In the genomic region with DNA sequence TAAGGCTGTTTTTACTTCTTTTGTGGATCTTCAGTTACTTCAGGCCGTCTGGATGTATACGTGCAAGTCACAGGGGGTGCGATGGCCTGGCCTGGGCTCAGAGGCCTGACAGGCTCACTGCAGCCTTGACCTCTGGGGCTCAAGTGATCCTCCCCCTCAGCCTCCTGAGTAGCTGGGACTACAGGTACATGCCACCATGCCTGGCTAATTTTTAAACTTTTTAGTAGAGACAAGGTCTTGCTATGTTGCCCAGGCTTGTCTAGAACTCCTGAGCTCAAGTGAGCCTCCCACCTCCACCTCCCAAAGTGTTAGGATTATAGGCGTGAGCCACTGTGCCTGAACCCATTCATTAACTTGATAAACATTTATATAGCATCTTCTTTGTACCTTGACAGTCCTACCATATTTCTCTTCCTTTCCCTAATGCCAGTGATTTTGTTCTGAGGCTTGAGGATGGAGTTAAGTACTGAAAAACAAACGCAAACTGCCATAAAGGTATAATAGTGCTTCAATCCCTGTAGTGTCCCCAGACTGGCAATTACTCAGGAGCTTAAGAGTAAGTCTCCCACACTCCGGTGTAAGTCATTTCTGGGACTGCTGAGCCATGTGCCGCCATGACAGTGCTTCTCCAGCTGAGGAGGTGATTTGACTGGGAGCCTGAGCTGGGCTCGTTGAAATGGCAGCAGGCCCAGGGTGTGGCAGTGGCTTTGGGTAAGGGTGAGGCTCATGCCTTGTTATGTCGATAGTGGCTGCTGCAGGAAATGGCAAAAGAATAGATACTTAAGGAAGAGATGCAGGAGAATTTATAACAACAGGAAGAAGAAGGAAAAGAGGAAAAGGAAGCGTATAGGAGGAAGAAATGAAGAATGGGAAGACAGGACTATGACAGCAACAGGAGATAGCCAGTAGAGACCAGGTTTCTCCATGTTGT, we compare ENCODE assay signal across 1 cellular context.
A peak's percentile ranks its signal among the peaks of the same experiment; 100 is the strongest.
TF ChIP-seq lines count a peak whose summit lies in the region.

No MANE protein-coding gene starts in this region.

TF ChIP-seq in HepG2, 621 proteins besides CTCF, POLR2A, EP300 and RAD21 (continued from another document and continues in another):
- TF ChIP-seq, protein P1, sequence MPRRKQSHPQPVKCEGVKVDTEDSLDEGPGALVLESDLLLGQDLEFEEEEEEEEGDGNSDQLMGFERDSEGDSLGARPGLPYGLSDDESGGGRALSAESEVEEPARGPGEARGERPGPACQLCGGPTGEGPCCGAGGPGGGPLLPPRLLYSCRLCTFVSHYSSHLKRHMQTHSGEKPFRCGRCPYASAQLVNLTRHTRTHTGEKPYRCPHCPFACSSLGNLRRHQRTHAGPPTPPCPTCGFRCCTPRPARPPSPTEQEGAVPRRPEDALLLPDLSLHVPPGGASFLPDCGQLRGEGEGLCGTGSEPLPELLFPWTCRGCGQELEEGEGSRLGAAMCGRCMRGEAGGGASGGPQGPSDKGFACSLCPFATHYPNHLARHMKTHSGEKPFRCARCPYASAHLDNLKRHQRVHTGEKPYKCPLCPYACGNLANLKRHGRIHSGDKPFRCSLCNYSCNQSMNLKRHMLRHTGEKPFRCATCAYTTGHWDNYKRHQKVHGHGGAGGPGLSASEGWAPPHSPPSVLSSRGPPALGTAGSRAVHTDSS (CRISPR knock-in tag; conservative IDR thresholded peaks at IDR 0.05), result no peak
- TF ChIP-seq ZNF451 (CRISPR knock-in tag; IDR thresholded peaks at IDR 0.05), result 0 out of 2 replicates have a peak, but pooled peaks have one; percentile 36
- no peak for TF ChIP-seq SMARCE1 (IDR thresholded peaks at IDR 0.05; ENCODE audit: borderline replicate concordance)
- TF ChIP-seq NCOA1 (CRISPR knock-in tag; IDR thresholded peaks at IDR 0.05), result no peak
- no peak for TF ChIP-seq ETV6 (CRISPR knock-in tag; conservative IDR thresholded peaks at IDR 0.05)
- TF ChIP-seq ZNF33B (CRISPR knock-in tag; IDR thresholded peaks at IDR 0.05), result no peak
- 0 out of 2 replicates have a peak, but pooled peaks have one; percentile 18 for TF ChIP-seq BORCS8-MEF2B (CRISPR knock-in tag; IDR thresholded peaks at IDR 0.05)
- TF ChIP-seq TBP (CRISPR knock-in tag; IDR thresholded peaks at IDR 0.05), result no peak
- TF ChIP-seq ZNF484 (CRISPR knock-in tag; IDR thresholded peaks at IDR 0.05; ENCODE audit: borderline replicate concordance, low read depth), result no peak
- TF ChIP-seq HDAC1 (CRISPR knock-in tag; IDR thresholded peaks at IDR 0.05), result peak; percentile 54; the same call in 1 of the 2 replicates
- TF ChIP-seq RBM39 (IDR thresholded peaks at IDR 0.05; ENCODE audit: low read depth, low read length, poor library complexity, severe bottlenecking), result no peak
- no peak for TF ChIP-seq CEBPG (CRISPR knock-in tag; IDR thresholded peaks at IDR 0.05)
- TF ChIP-seq ZNF737 (CRISPR knock-in tag; IDR thresholded peaks at IDR 0.05; ENCODE audit: borderline replicate concordance), result no peak
- no peak for TF ChIP-seq KLF15 (CRISPR knock-in tag; IDR thresholded peaks at IDR 0.05; ENCODE audit: borderline replicate concordance)
- TF ChIP-seq, protein P2, sequence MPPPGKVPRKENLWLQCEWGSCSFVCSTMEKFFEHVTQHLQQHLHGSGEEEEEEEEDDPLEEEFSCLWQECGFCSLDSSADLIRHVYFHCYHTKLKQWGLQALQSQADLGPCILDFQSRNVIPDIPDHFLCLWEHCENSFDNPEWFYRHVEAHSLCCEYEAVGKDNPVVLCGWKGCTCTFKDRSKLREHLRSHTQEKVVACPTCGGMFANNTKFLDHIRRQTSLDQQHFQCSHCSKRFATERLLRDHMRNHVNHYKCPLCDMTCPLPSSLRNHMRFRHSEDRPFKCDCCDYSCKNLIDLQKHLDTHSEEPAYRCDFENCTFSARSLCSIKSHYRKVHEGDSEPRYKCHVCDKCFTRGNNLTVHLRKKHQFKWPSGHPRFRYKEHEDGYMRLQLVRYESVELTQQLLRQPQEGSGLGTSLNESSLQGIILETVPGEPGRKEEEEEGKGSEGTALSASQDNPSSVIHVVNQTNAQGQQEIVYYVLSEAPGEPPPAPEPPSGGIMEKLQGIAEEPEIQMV (CRISPR knock-in tag; IDR thresholded peaks at IDR 0.05; ENCODE audit: low read depth), result no peak
- no peak for TF ChIP-seq NFYC (CRISPR knock-in tag; IDR thresholded peaks at IDR 0.05)
- TF ChIP-seq BHLHE40 (IDR thresholded peaks at IDR 0.05; ENCODE audit: low read length), result no peak
- no peak for TF ChIP-seq SNAI1 (CRISPR knock-in tag; IDR thresholded peaks at IDR 0.05; ENCODE audit: borderline replicate concordance)
- TF ChIP-seq, protein P3, sequence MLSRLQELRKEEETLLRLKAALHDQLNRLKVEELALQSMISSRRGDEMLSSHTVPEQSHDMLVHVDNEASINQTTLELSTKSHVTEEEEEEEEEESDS (CRISPR knock-in tag; IDR thresholded peaks at IDR 0.05; ENCODE audit: borderline replicate concordance), result no peak
- TF ChIP-seq ZNF230 (CRISPR knock-in tag; IDR thresholded peaks at IDR 0.05), result no peak
- no peak for TF ChIP-seq ZNF329 (CRISPR knock-in tag; IDR thresholded peaks at IDR 0.05; ENCODE audit: low read depth)
- TF ChIP-seq XBP1 (CRISPR knock-in tag; IDR thresholded peaks at IDR 0.05), result no peak
- TF ChIP-seq THYN1 (CRISPR knock-in tag; IDR thresholded peaks at IDR 0.05; ENCODE audit: borderline replicate concordance, low read depth), result no peak
- no peak for TF ChIP-seq ZSCAN31 (CRISPR knock-in tag; IDR thresholded peaks at IDR 0.05; ENCODE audit: low read depth)
- peak; percentile 58 for TF ChIP-seq PPARG (CRISPR knock-in tag; conservative IDR thresholded peaks at IDR 0.05)
- TF ChIP-seq CHCHD3 (CRISPR knock-in tag; IDR thresholded peaks at IDR 0.05), result no peak
- TF ChIP-seq, protein P4, sequence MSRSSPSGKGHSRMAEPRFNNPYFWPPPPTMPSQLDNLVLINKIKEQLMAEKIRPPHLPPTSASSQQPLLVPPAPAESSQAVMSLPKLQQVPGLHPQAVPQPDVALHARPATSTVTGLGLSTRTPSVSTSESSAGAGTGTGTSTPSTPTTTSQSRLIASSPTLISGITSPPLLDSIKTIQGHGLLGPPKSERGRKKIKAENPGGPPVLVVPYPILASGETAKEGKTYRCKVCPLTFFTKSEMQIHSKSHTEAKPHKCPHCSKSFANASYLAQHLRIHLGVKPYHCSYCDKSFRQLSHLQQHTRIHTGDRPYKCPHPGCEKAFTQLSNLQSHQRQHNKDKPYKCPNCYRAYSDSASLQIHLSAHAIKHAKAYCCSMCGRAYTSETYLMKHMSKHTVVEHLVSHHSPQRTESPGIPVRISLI (CRISPR knock-in tag; IDR thresholded peaks at IDR 0.05; ENCODE audit: borderline replicate concordance), result no peak
- no peak for TF ChIP-seq SP1 (IDR thresholded peaks at IDR 0.05)
- no peak; the same call in 1 of the 2 replicates for TF ChIP-seq SP1 (CRISPR knock-in tag; IDR thresholded peaks at IDR 0.05)
- no peak for TF ChIP-seq ZNF34 (CRISPR knock-in tag; IDR thresholded peaks at IDR 0.05; ENCODE audit: borderline replicate concordance)
- TF ChIP-seq, protein P5, sequence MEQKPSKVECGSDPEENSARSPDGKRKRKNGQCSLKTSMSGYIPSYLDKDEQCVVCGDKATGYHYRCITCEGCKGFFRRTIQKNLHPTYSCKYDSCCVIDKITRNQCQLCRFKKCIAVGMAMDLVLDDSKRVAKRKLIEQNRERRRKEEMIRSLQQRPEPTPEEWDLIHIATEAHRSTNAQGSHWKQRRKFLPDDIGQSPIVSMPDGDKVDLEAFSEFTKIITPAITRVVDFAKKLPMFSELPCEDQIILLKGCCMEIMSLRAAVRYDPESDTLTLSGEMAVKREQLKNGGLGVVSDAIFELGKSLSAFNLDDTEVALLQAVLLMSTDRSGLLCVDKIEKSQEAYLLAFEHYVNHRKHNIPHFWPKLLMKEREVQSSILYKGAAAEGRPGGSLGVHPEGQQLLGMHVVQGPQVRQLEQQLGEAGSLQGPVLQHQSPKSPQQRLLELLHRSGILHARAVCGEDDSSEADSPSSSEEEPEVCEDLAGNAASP (CRISPR knock-in tag; IDR thresholded peaks at IDR 0.05; ENCODE audit: borderline replicate concordance), result 0 out of 2 replicates have a peak, but pooled peaks have one; percentile 21
- TF ChIP-seq ZNF382 (CRISPR knock-in tag; IDR thresholded peaks at IDR 0.05; ENCODE audit: borderline replicate concordance), result no peak
- TF ChIP-seq SP2 (CRISPR knock-in tag; IDR thresholded peaks at IDR 0.05), result 0 out of 2 replicates have a peak, but pooled peaks have one; percentile 32
- TF ChIP-seq ZNF251 (CRISPR knock-in tag; IDR thresholded peaks at IDR 0.05), result no peak
- TF ChIP-seq, protein P6, sequence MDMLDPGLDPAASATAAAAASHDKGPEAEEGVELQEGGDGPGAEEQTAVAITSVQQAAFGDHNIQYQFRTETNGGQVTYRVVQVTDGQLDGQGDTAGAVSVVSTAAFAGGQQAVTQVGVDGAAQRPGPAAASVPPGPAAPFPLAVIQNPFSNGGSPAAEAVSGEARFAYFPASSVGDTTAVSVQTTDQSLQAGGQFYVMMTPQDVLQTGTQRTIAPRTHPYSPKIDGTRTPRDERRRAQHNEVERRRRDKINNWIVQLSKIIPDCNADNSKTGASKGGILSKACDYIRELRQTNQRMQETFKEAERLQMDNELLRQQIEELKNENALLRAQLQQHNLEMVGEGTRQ (IDR thresholded peaks at IDR 0.05; ENCODE audit: low read depth, low read length), result no peak
- TF ChIP-seq, protein P6 (CRISPR knock-in tag; IDR thresholded peaks at IDR 0.05; ENCODE audit: borderline replicate concordance), result no peak
- no peak for TF ChIP-seq ZNF446 (CRISPR knock-in tag; IDR thresholded peaks at IDR 0.05)
- TF ChIP-seq ASH2L (IDR thresholded peaks at IDR 0.05; ENCODE audit: insufficient read length, low read depth, low read length), result no peak
- TF ChIP-seq, protein P7, sequence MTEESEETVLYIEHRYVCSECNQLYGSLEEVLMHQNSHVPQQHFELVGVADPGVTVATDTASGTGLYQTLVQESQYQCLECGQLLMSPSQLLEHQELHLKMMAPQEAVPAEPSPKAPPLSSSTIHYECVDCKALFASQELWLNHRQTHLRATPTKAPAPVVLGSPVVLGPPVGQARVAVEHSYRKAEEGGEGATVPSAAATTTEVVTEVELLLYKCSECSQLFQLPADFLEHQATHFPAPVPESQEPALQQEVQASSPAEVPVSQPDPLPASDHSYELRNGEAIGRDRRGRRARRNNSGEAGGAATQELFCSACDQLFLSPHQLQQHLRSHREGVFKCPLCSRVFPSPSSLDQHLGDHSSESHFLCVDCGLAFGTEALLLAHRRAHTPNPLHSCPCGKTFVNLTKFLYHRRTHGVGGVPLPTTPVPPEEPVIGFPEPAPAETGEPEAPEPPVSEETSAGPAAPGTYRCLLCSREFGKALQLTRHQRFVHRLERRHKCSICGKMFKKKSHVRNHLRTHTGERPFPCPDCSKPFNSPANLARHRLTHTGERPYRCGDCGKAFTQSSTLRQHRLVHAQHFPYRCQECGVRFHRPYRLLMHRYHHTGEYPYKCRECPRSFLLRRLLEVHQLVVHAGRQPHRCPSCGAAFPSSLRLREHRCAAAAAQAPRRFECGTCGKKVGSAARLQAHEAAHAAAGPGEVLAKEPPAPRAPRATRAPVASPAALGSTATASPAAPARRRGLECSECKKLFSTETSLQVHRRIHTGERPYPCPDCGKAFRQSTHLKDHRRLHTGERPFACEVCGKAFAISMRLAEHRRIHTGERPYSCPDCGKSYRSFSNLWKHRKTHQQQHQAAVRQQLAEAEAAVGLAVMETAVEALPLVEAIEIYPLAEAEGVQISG (CRISPR knock-in tag; IDR thresholded peaks at IDR 0.05), result no peak
- no peak for TF ChIP-seq HNRNPUL1 (IDR thresholded peaks at IDR 0.05; ENCODE audit: low read depth, low read length)
- no peak for TF ChIP-seq NFYB (CRISPR knock-in tag; IDR thresholded peaks at IDR 0.05)
- no peak for TF ChIP-seq ZNF878 (CRISPR knock-in tag; IDR thresholded peaks at IDR 0.05)
- no peak for TF ChIP-seq FOXP1 (IDR thresholded peaks at IDR 0.05)
- TF ChIP-seq FOXP1 (CRISPR knock-in tag; IDR thresholded peaks at IDR 0.05), result no peak; the same call in 1 of the 2 replicates
- no peak for TF ChIP-seq HNRNPH1 (optimal IDR thresholded peaks at IDR 0.05; ENCODE audit: low read depth, low read length)
- TF ChIP-seq, protein P8, sequence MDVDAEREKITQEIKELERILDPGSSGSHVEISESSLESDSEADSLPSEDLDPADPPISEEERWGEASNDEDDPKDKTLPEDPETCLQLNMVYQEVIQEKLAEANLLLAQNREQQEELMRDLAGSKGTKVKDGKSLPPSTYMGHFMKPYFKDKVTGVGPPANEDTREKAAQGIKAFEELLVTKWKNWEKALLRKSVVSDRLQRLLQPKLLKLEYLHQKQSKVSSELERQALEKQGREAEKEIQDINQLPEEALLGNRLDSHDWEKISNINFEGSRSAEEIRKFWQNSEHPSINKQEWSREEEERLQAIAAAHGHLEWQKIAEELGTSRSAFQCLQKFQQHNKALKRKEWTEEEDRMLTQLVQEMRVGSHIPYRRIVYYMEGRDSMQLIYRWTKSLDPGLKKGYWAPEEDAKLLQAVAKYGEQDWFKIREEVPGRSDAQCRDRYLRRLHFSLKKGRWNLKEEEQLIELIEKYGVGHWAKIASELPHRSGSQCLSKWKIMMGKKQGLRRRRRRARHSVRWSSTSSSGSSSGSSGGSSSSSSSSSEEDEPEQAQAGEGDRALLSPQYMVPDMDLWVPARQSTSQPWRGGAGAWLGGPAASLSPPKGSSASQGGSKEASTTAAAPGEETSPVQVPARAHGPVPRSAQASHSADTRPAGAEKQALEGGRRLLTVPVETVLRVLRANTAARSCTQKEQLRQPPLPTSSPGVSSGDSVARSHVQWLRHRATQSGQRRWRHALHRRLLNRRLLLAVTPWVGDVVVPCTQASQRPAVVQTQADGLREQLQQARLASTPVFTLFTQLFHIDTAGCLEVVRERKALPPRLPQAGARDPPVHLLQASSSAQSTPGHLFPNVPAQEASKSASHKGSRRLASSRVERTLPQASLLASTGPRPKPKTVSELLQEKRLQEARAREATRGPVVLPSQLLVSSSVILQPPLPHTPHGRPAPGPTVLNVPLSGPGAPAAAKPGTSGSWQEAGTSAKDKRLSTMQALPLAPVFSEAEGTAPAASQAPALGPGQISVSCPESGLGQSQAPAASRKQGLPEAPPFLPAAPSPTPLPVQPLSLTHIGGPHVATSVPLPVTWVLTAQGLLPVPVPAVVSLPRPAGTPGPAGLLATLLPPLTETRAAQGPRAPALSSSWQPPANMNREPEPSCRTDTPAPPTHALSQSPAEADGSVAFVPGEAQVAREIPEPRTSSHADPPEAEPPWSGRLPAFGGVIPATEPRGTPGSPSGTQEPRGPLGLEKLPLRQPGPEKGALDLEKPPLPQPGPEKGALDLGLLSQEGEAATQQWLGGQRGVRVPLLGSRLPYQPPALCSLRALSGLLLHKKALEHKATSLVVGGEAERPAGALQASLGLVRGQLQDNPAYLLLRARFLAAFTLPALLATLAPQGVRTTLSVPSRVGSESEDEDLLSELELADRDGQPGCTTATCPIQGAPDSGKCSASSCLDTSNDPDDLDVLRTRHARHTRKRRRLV (CRISPR knock-in tag; IDR thresholded peaks at IDR 0.05), result no peak
